ENCODE assay signal across 9 cellular contexts in genomic region chr7:148535227-148535626, GRCh38. TPM values are rescaled to one million over a fixed set of nuclear protein-coding genes. Genes with fewer than 3 reads are reported as not detected.
DNase-seq lines count a peak whose midpoint lies in the region; ATAC-seq and TF ChIP-seq lines count a peak whose summit lies in the region.
"Had no signal": no experiment of that assay in that cellular context is flagged by ENCODE, and none has a peak within 500 bp of the region (broad histone marks: within the 10 kb centered on the region; RNA-seq: fewer than 3 reads in every experiment).

No MANE protein-coding gene starts in this region.

- peak; percentile 67 for DNase-seq in NCI-H82 (lab: John Stamatoyannopoulos, UW)
- DNase-seq in NCI-H82 treated with DMSO at 0.1 percent for 48 hours (lab: John Stamatoyannopoulos, UW; ENCODE audit: unreplicated experiment): no peak
- peak; percentile 17 for DNase-seq in HuH-7 (ENCODE audit: low spot score)
- DNase-seq in activated CD4-positive, alpha-beta memory T cell treated with anti-CD3 and anti-CD28 coated beads, Interleukin-2, amount 10 ng/mL, durations not matched to agents 7 days and 5 days: peak; percentile 28
- no peak for DNase-seq in natural killer cell
- no peak for DNase-seq in HuH-7.5 (ENCODE audit: low spot score)
- DNase-seq in dedifferentiated amniotic fluid mesenchymal stem cell (ENCODE audit: extremely low spot score): no peak
- no peak for DNase-seq in superior temporal gyrus (ENCODE audit: extremely low spot score)

- no peaks in the 10 kb centered on the region for H3K36me3 Mint-ChIP-seq in activated CD4-positive, alpha-beta memory T cell treated with anti-CD3 and anti-CD28 coated beads, Interleukin-2, amount 10 ng/mL, durations not matched to agents 7 days and 5 days (ENCODE audit: low read depth)
- no peaks in the 10 kb centered on the region for H3K36me3 Mint-ChIP-seq in natural killer cell

- H3K4me3 Mint-ChIP-seq in activated CD4-positive, alpha-beta memory T cell treated with anti-CD3 and anti-CD28 coated beads, Interleukin-2, amount 10 ng/mL, durations not matched to agents 7 days and 5 days: no peak overlapping the region
- peak overlapping the region; percentile 23 for H3K4me3 Mint-ChIP-seq in natural killer cell

- H3K4me1 Mint-ChIP-seq in activated CD4-positive, alpha-beta memory T cell treated with anti-CD3 and anti-CD28 coated beads, Interleukin-2, amount 10 ng/mL, durations not matched to agents 7 days and 5 days: peaks cover 5% of the 10 kb centered on the region
- H3K4me1 Mint-ChIP-seq in natural killer cell: peaks cover 9 to 10% of the 10 kb centered on the region in 2 donors

- intact Hi-C loops in natural killer cell (cut with micrococcal nuclease): no loop called here

- peaks cover 20% of the 10 kb centered on the region for H3K27me3 Mint-ChIP-seq in activated CD4-positive, alpha-beta memory T cell treated with anti-CD3 and anti-CD28 coated beads, Interleukin-2, amount 10 ng/mL, durations not matched to agents 7 days and 5 days
- peaks cover 12 to 25% of the 10 kb centered on the region in 2 donors for H3K27me3 Mint-ChIP-seq in natural killer cell (ENCODE audit: low read depth in 2 of 2)

- CTCF ChIA-PET in activated CD4-positive, alpha-beta memory T cell treated with anti-CD3 and anti-CD28 coated beads, Interleukin-2, amount 10 ng/mL, durations not matched to agents 7 days and 5 days (lab: Charles Lee): no interaction called here

- ATAC-seq in natural killer cell: peak; percentile 62 to 84 (median 73)

- H3K27ac Mint-ChIP-seq in activated CD4-positive, alpha-beta memory T cell treated with anti-CD3 and anti-CD28 coated beads, Interleukin-2, amount 10 ng/mL, durations not matched to agents 7 days and 5 days: no peak overlapping the region
- peak overlapping the region in 1 of 2 donors; percentile 43 for H3K27ac Mint-ChIP-seq in natural killer cell

- POLR2A ChIA-PET in activated CD4-positive, alpha-beta memory T cell treated with anti-CD3 and anti-CD28 coated beads, Interleukin-2, amount 10 ng/mL, durations not matched to agents 7 days and 5 days (lab: Charles Lee): no interaction called here

- TF ChIP-seq CTCF in natural killer cell (IDR thresholded peaks at IDR 0.05): no peak

- no peaks in the 10 kb centered on the region for H3K9me3 Mint-ChIP-seq in activated CD4-positive, alpha-beta memory T cell treated with anti-CD3 and anti-CD28 coated beads, Interleukin-2, amount 10 ng/mL, durations not matched to agents 7 days and 5 days
- H3K9me3 Mint-ChIP-seq in natural killer cell: no peaks in the 10 kb centered on the region

RNA-seq across cellular contexts. Expression of gene C7orf33, which starts 55.3 kb away (rescaled TPM):
- not detected for total RNA-seq in activated CD4-positive, alpha-beta memory T cell treated with anti-CD3 and anti-CD28 coated beads, Interleukin-2, amount 10 ng/mL, durations not matched to agents 7 days and 5 days
- not detected for total RNA-seq in natural killer cell
- total RNA-seq: M059J had no signal

Comparison
In these comparisons a context has a peak if more than half of its experiments do, and no peak if none do; other contexts are left out.
1. DNase-seq: peak in NCI-H82 (single experiment), HuH-7 (single experiment) and activated CD4-positive, alpha-beta memory T cell treated with anti-CD3 and anti-CD28 coated beads, Interleukin-2, amount 10 ng/mL, durations not matched to agents 7 days and 5 days (single experiment); none in NCI-H82 treated with DMSO at 0.1 percent for 48 hours (single experiment), natural killer cell (single experiment), HuH-7.5 (single experiment), dedifferentiated amniotic fluid mesenchymal stem cell (single experiment) and superior temporal gyrus (single experiment).